14 cellular contexts compared by ENCODE assay signal in the genomic region with DNA sequence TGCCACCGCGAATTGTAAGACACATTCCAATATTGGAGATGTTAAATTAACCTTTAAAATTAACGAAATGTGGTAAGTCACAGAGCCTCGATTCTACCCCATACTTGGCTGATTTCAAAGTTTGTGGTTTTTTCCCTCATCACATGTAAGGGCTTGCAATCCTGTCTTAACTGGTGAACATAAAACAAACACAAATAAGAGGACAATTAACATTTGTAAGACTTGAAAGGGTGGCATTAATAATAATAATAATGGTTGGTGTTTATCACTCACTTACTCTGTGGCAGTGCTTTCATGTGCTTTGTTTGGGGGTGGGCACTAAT. TPM values are rescaled to one million over a fixed set of nuclear protein-coding genes. Genes with fewer than 3 reads are reported as not detected.
DNase-seq lines count a peak whose midpoint lies in the region; ATAC-seq, FAIRE-seq and TF ChIP-seq lines count a peak whose summit lies in the region.
"Had no signal": no experiment of that assay in that cellular context is flagged by ENCODE, and none has a peak within 500 bp of the region (broad histone marks: within the 10 kb centered on the region; RNA-seq: fewer than 3 reads in every experiment).

No MANE protein-coding gene starts in this region.

- H3K27ac Mint-ChIP-seq in astrocyte (ENCODE audit: unreplicated experiment) = peak overlapping the region; percentile 38
- H3K27ac Mint-ChIP-seq in GM23338 = no peak overlapping the region
- H3K27ac Mint-ChIP-seq in activated CD8-positive, alpha-beta T cell treated with anti-CD3 and anti-CD28 coated beads for 36 hours = no peak overlapping the region
- H3K27ac Mint-ChIP-seq: activated naive CD8-positive, alpha-beta T cell treated with anti-CD3 and anti-CD28 coated beads, Interleukin-2, amount 10 ng/mL, durations not matched to agents 7 days and 5 days had no signal

- H4K20me1 ChIP-seq in astrocyte (ENCODE audit: insufficient read depth, low read length) (peaks cover 2% of the 10 kb centered on the region), keratinocyte (ENCODE audit: control insufficient read depth, extremely low read depth, insufficient read depth, low read length) (no peaks in the 10 kb centered on the region), GM23338 (replicated peaks; ENCODE audit: insufficient read depth) (peaks cover 13% of the 10 kb centered on the region)

- POLR2A ChIA-PET in activated CD8-positive, alpha-beta T cell treated with anti-CD3 and anti-CD28 coated beads for 36 hours (lab: Charles Lee) = no interaction called here

- DNase-seq in HTR-8/SVneo (ENCODE audit: insufficient read length, low spot score) (no peak), astrocyte (ENCODE audit: low read depth) (no peak), keratinocyte (ENCODE audit: low read depth, low spot score) (no peak), stomach (no peak), GM23338 (ENCODE audit: low spot score) (no peak), activated gamma-delta T cell (lab: John Stamatoyannopoulos, UW) (no peak)
- no peak for DNase-seq in activated CD8-positive, alpha-beta T cell treated with anti-CD3 and anti-CD28 coated beads for 36 hours
- DNase-seq: activated CD4-positive, alpha-beta T cell treated with anti-CD3 and anti-CD28 coated beads for 1 hour; activated CD8-positive, alpha-beta memory T cell treated with anti-CD3 and anti-CD28 coated beads, Interleukin-2, amount 50 U/mL, for 48 hours; activated naive CD8-positive, alpha-beta T cell treated with anti-CD3 and anti-CD28 coated beads, Interleukin-2, amount 10 ng/mL, durations not matched to agents 7 days and 5 days; NCI-H446 treated with DMSO at 0.1 percent for 48 hours had no signal

- CTCF ChIA-PET in activated CD8-positive, alpha-beta T cell treated with anti-CD3 and anti-CD28 coated beads for 36 hours (lab: Charles Lee) = interaction anchor here (0.8 to 1.4 kb wide), 2 partner anchors 15 to 166 kb away, joined by 4 read pairs; no protein-coding TSS in a partner anchor

- H3K4me1 Mint-ChIP-seq in astrocyte (ENCODE audit: low read depth, unreplicated experiment) = peaks cover 66% of the 10 kb centered on the region
- H3K4me1 Mint-ChIP-seq in GM23338 = peaks cover 47% of the 10 kb centered on the region
- peaks cover 11% of the 10 kb centered on the region for H3K4me1 Mint-ChIP-seq in activated CD8-positive, alpha-beta T cell treated with anti-CD3 and anti-CD28 coated beads for 36 hours (ENCODE audit: low read depth)

- no peaks in the 10 kb centered on the region for H3F3A ChIP-seq in GM23338 (replicated peaks; ENCODE audit: low read depth)

- peak overlapping the region; percentile 78 for H3K9ac ChIP-seq in astrocyte (ENCODE audit: low read length)
- peak overlapping the region; percentile 69 for H3K9ac ChIP-seq in keratinocyte (ENCODE audit: control insufficient read depth, extremely low read depth, insufficient read depth, low read length)

- TF ChIP-seq POLR2A in stomach (IDR thresholded peaks at IDR 0.05) = no peak

- no peaks in the 10 kb centered on the region for H3K27me3 ChIP-seq in astrocyte (ENCODE audit: insufficient read depth, low read length)
- H3K27me3 ChIP-seq in keratinocyte (ENCODE audit: control insufficient read depth, extremely low read depth, insufficient read depth, low read length) = no peaks in the 10 kb centered on the region
- no peaks in the 10 kb centered on the region for H3K27me3 ChIP-seq in stomach
- no peaks in the 10 kb centered on the region for H3K27me3 ChIP-seq in GM23338 (ENCODE audit: insufficient read depth)

- H3K27me3 Mint-ChIP-seq in astrocyte (ENCODE audit: low read depth, unreplicated experiment) = no peaks in the 10 kb centered on the region
- H3K27me3 Mint-ChIP-seq in GM23338 (ENCODE audit: insufficient read depth, low read depth, poor library complexity) = peaks cover 3% of the 10 kb centered on the region
- peaks cover 14% of the 10 kb centered on the region for H3K27me3 Mint-ChIP-seq in activated CD8-positive, alpha-beta T cell treated with anti-CD3 and anti-CD28 coated beads for 36 hours

- intact Hi-C loops in stomach (cut with DNase I; ENCODE audit: low total_unique reads) = no loop called here
- intact Hi-C loops in activated CD8-positive, alpha-beta T cell treated with anti-CD3 and anti-CD28 coated beads for 36 hours (cut with micrococcal nuclease) = no loop called here

- dilution Hi-C loops in keratinocyte (cut with MboI; ENCODE audit: extremely low pct_ligation_motif_present, low sequenced_read_pairs) = no loop called here

- peak; percentile 4 for FAIRE-seq in HTR-8/SVneo (lab: Jason Lieb, UNC)
- FAIRE-seq in astrocyte (lab: Jason Lieb, UNC) = no peak
- FAIRE-seq in keratinocyte (lab: Jason Lieb, UNC) = peak; percentile 69

- H3K4me1 ChIP-seq in astrocyte (ENCODE audit: insufficient read depth, low read length) (peaks cover 55% of the 10 kb centered on the region), keratinocyte (ENCODE audit: control insufficient read depth, extremely low read depth, insufficient read depth, low read length) (peaks cover 82% of the 10 kb centered on the region), stomach (peaks cover 13 to 83% (median 38%) of the 10 kb centered on the region in 4 donors), GM23338 (ENCODE audit: insufficient read depth) (peaks cover 20% of the 10 kb centered on the region)

- TF ChIP-seq CTCF in astrocyte (IDR thresholded peaks at IDR 0.05; ENCODE audit: insufficient read depth, low read depth, low read length) (no peak), keratinocyte (optimal IDR thresholded peaks at IDR 0.05 in 1 of 3, IDR thresholded peaks at IDR 0.05 in 1 of 3, conservative IDR thresholded peaks at IDR 0.05 in 1 of 3; ENCODE audit: extremely low read depth in 1 of 3, insufficient read depth in 2 of 3, low read length in 3 of 3) (no peak), stomach (IDR thresholded peaks at IDR 0.05) (no peak), GM23338 (conservative IDR thresholded peaks at IDR 0.05; ENCODE audit: low read depth in 2 of 2) (no peak)
- no peak for TF ChIP-seq CTCF in activated CD8-positive, alpha-beta T cell treated with anti-CD3 and anti-CD28 coated beads for 36 hours (IDR thresholded peaks at IDR 0.05)

- H3K9me3 Mint-ChIP-seq in astrocyte (ENCODE audit: unreplicated experiment) (no peaks in the 10 kb centered on the region), GM23338 (no peaks in the 10 kb centered on the region)
- H3K9me3 Mint-ChIP-seq in activated CD8-positive, alpha-beta T cell treated with anti-CD3 and anti-CD28 coated beads for 36 hours = no peaks in the 10 kb centered on the region

- H3K4me3 Mint-ChIP-seq in astrocyte (ENCODE audit: unreplicated experiment) (no peak overlapping the region), GM23338 (no peak overlapping the region)
- H3K4me3 Mint-ChIP-seq in activated CD8-positive, alpha-beta T cell treated with anti-CD3 and anti-CD28 coated beads for 36 hours = no peak overlapping the region
- H3K4me3 Mint-ChIP-seq: activated naive CD8-positive, alpha-beta T cell treated with anti-CD3 and anti-CD28 coated beads, Interleukin-2, amount 10 ng/mL, durations not matched to agents 7 days and 5 days had no signal

- peaks cover 2% of the 10 kb centered on the region for H3K36me3 Mint-ChIP-seq in astrocyte (ENCODE audit: low read depth, unreplicated experiment)
- H3K36me3 Mint-ChIP-seq in GM23338 (ENCODE audit: low read depth) = no peaks in the 10 kb centered on the region
- H3K36me3 Mint-ChIP-seq in activated CD8-positive, alpha-beta T cell treated with anti-CD3 and anti-CD28 coated beads for 36 hours (ENCODE audit: low read depth) = no peaks in the 10 kb centered on the region

- H3K36me3 ChIP-seq in astrocyte (ENCODE audit: insufficient read depth, low read length) (no peaks in the 10 kb centered on the region), keratinocyte (ENCODE audit: control insufficient read depth in 2 of 2, extremely low read depth in 1 of 2, insufficient read depth in 2 of 2, low read length in 2 of 2) (peaks cover 0 to 5% of the 10 kb centered on the region in 2 experiments), stomach (no peaks in the 10 kb centered on the region), GM23338 (ENCODE audit: insufficient read depth) (no peaks in the 10 kb centered on the region)

- H3K27ac ChIP-seq in astrocyte (ENCODE audit: low read depth, low read length) (peak overlapping the region; percentile 95), keratinocyte (ENCODE audit: control insufficient read depth, insufficient read depth, low read length) (peak overlapping the region; percentile 94), stomach (peak overlapping the region in 3 of 5 donors; percentile 63 to 74 (median 71)), GM23338 (ENCODE audit: low read depth) (no peak overlapping the region)
- H3K27ac ChIP-seq: C4-2B had no signal

- H2AFZ ChIP-seq in astrocyte (ENCODE audit: low read depth, low read length) (no peak overlapping the region), keratinocyte (ENCODE audit: control insufficient read depth, low read length) (no peak overlapping the region), GM23338 (no peak overlapping the region)

- H3K4me3 ChIP-seq in astrocyte (ENCODE audit: insufficient read depth, low read depth, low read length) (no peak overlapping the region), keratinocyte (ENCODE audit: control insufficient read depth in 2 of 3, extremely low read depth in 1 of 3, insufficient read depth in 2 of 3, low read depth in 1 of 3, low read length in 3 of 3) (peak overlapping the region in 2 of 3 experiments; percentile 25 to 40), stomach (no peak overlapping the region), GM23338 (no peak overlapping the region)
- H3K4me3 ChIP-seq: mucosa of descending colon had no signal

- no peak for ATAC-seq in HG03521 (IDR thresholded peaks at IDR 0.05; ENCODE audit: unreplicated experiment)
- ATAC-seq in GM23338 = no peak
- ATAC-seq in activated CD8-positive, alpha-beta T cell treated with anti-CD3 and anti-CD28 coated beads for 36 hours = no peak

- no peak for TF ChIP-seq EP300 in stomach (IDR thresholded peaks at IDR 0.05)

- H3K79me2 ChIP-seq in astrocyte (ENCODE audit: insufficient read depth, low read length) (peaks cover 97% of the 10 kb centered on the region), keratinocyte (ENCODE audit: control insufficient read depth, insufficient read depth, low read length) (peaks cover 88% of the 10 kb centered on the region), GM23338 (replicated peaks; ENCODE audit: insufficient read depth) (peaks cover 31% of the 10 kb centered on the region)

- H3K9me2 ChIP-seq in GM23338 (ENCODE audit: insufficient read depth) = no peaks in the 10 kb centered on the region

- H3K9me3 ChIP-seq in astrocyte (ENCODE audit: insufficient read depth, low read depth, low read length) = no peaks in the 10 kb centered on the region
- H3K9me3 ChIP-seq in keratinocyte (ENCODE audit: control insufficient read depth, low read depth, low read length) = no peaks in the 10 kb centered on the region
- H3K9me3 ChIP-seq in stomach = no peaks in the 10 kb centered on the region
- H3K9me3 ChIP-seq: mucosa of descending colon had no signal

- H3K9me1 ChIP-seq in keratinocyte (ENCODE audit: control insufficient read depth, extremely low read depth, insufficient read depth, low read length) = peaks cover 2% of the 10 kb centered on the region

- H3K4me2 ChIP-seq in astrocyte (ENCODE audit: low read length) (peak overlapping the region; percentile 83), keratinocyte (ENCODE audit: control insufficient read depth, extremely low read depth, insufficient read depth, low read depth, low read length) (peak overlapping the region; percentile 93), GM23338 (no peak overlapping the region)

- 41 to 59% (median 44%) methylated on average over 4 of the region's 4 CpGs for WGBS in stomach, 5 donors

RNA-seq across cellular contexts. Expression of gene PPFIBP1, which starts 26.6 kb away (rescaled TPM):
- total RNA-seq in astrocyte (140 and 147 TPM in 2 replicates), stomach (100 to 1,000 TPM in 3 of 5 donors, 10 to 100 TPM in 2; 36.8 to 254 (median 108) TPM)
- polyA plus RNA-seq in keratinocyte (53.6 to 83.5 TPM (median 62.0 TPM) in 3 replicates), stomach (10 to 100 TPM in 2 of 3 donors, 1 to 10 TPM in 1; 6.6 to 18.2 (median 15.1) TPM), GM23338 (2016; fragmentation: Nextera tagmentation; extraction: Ambion mirVana) (38.9 and 41.9 TPM in 2 replicates)
- polyA plus RNA-seq in keratinocyte (2011; ENCODE audit: low read depth) = 74.9 TPM
- 32.0 and 75.4 TPM in 2 replicates for polyA plus RNA-seq in keratinocyte (2011; cell fraction: cytosol; rRNA removed)
- polyA plus RNA-seq in keratinocyte (2011; cell fraction: nucleus; rRNA removed) = 101 and 133 TPM in 2 replicates
- polyA plus RNA-seq in keratinocyte (2012; ENCODE audit: low replicate concordance) = 25.4 and 60.2 TPM in 2 replicates
- 48.5 to 186 TPM (median 78.5 TPM) in 3 replicates for polyA minus RNA-seq in keratinocyte
- 37.2 TPM for polyA minus RNA-seq in keratinocyte (2011; cell fraction: cytosol; rRNA and poly(A)+ RNA removed)
- 116 and 242 TPM in 2 replicates for polyA minus RNA-seq in keratinocyte (2011; cell fraction: nucleus; rRNA and poly(A)+ RNA removed)
- total RNA-seq in GM23338 (2014; rRNA removed; shearing (Covaris generic)) = 27.0 and 33.2 TPM in 2 replicates
- total RNA-seq in activated CD8-positive, alpha-beta T cell treated with anti-CD3 and anti-CD28 coated beads for 36 hours = 1 to 10 TPM; 6.6 to 8.8 TPM

Comparison
In these comparisons a context has a peak if more than half of its experiments do, and no peak if none do; other contexts are left out.
1. H3K4me3 ChIP-seq: peak in keratinocyte (2 of 3); none in astrocyte (single experiment), stomach (0 of 4) and GM23338 (single experiment).